21 cellular contexts compared by ENCODE assay signal in genomic region chr2:25534455-25534854, GRCh38.
DNase-seq lines count a peak whose midpoint lies in the region; ATAC-seq, FAIRE-seq and TF ChIP-seq lines count a peak whose summit lies in the region.
"Had no signal": no experiment of that assay in that cellular context is flagged by ENCODE, and none has a peak within 500 bp of the region (broad histone marks: within the 10 kb centered on the region; RNA-seq: fewer than 3 reads in every experiment).

No MANE protein-coding gene starts in this region.

- no peaks in the 10 kb centered on the region for H3K4me1 ChIP-seq in BLaER1
- H3K4me1 ChIP-seq in kidney (ENCODE audit: control insufficient read depth in 1 of 2, insufficient read depth in 1 of 2, low read depth in 1 of 2, low read length in 2 of 2) = no peaks in the 10 kb centered on the region
- H3K4me1 ChIP-seq: BE2C had no signal

- no peak overlapping the region for H3K4me3 Mint-ChIP-seq in dendritic cell treated with granulocyte-macrophage colony-stimulating factor and Interleukin-4, amounts not matched to agents 40 ng/mL and 50 ng/mL, for 4 days
- H3K4me3 Mint-ChIP-seq: CD4-positive, alpha-beta T cell; CD8-positive, alpha-beta T cell had no signal

- FAIRE-seq in kidney (lab: Jason Lieb, UNC) = no peak
- FAIRE-seq: A549, D721Med, G401.6, GM12891 had no signal

- H3K9me3 ChIP-seq in BLaER1 = peaks cover 30% of the 10 kb centered on the region
- H3K9me3 ChIP-seq in kidney (ENCODE audit: control insufficient read depth in 1 of 2, low read length in 2 of 2) = no peaks in the 10 kb centered on the region
- H3K9me3 ChIP-seq: A549, BE2C, Caco-2 had no signal

- peaks cover 16% of the 10 kb centered on the region for H3K4me1 Mint-ChIP-seq in dendritic cell treated with granulocyte-macrophage colony-stimulating factor and Interleukin-4, amounts not matched to agents 40 ng/mL and 50 ng/mL, for 4 days (ENCODE audit: low read depth)

- DNase-seq in activated gamma-delta T cell (lab: John Stamatoyannopoulos, UW) (peak; percentile 9), activated gamma-delta T cell treated with Interleukin-2 at 50 U/mL for 16 hours (no peak), kidney (peak; percentile 67), AML-193 (lab: John Stamatoyannopoulos, UW) (no peak)
- DNase-seq: BE2C; Caco-2; Calu3; CD4-positive, alpha-beta T cell; CD8-positive, alpha-beta T cell; DMS79 treated with DMSO at 0.1 percent for 48 hours; GF-D8 had no signal

- intact Hi-C loops in dendritic cell treated with granulocyte-macrophage colony-stimulating factor and Interleukin-4, amounts not matched to agents 40 ng/mL and 50 ng/mL, for 4 days (cut with micrococcal nuclease) = no loop called here
- intact Hi-C loops in kidney (cut with DNase I) = no loop called here

- H3K4me3 ChIP-seq in BLaER1 (peak overlapping the region; percentile 28; the same call in 1 of the 2 replicates), kidney (ENCODE audit: low read length in 2 of 2) (no peak overlapping the region)
- H3K4me3 ChIP-seq: A549 had no signal

- H3K27ac ChIP-seq in BLaER1 (no peak overlapping the region), kidney (ENCODE audit: low read depth in 2 of 2, low read length in 2 of 2) (no peak overlapping the region)
- H3K27ac ChIP-seq: 22Rv1; A549; BLaER1 treated with 17β-estradiol and CSF1 and Interleukin-3, amounts not matched to agents 10 nM and 100 nM; C4-2B had no signal

- ATAC-seq in GM19397 (IDR thresholded peaks at IDR 0.05; ENCODE audit: unreplicated experiment) = no peak
- ATAC-seq: A549; CD8-positive, alpha-beta T cell had no signal

- H3K36me3 ChIP-seq in BLaER1 (peaks cover 22% of the 10 kb centered on the region), kidney (ENCODE audit: control insufficient read depth in 1 of 2, insufficient read depth in 2 of 2, low read length in 2 of 2) (peaks cover 0 to 1% of the 10 kb centered on the region in 2 donors)
- H3K36me3 ChIP-seq: BE2C had no signal

- no peak for TF ChIP-seq CTCF in kidney (IDR thresholded peaks at IDR 0.05; ENCODE audit: borderline replicate concordance, extremely low read depth, insufficient read depth)

- H3K36me3 Mint-ChIP-seq in dendritic cell treated with granulocyte-macrophage colony-stimulating factor and Interleukin-4, amounts not matched to agents 40 ng/mL and 50 ng/mL, for 4 days (ENCODE audit: low read depth) = peaks cover 15% of the 10 kb centered on the region

- H3K27me3 Mint-ChIP-seq in dendritic cell treated with granulocyte-macrophage colony-stimulating factor and Interleukin-4, amounts not matched to agents 40 ng/mL and 50 ng/mL, for 4 days = no peaks in the 10 kb centered on the region
- H3K27me3 Mint-ChIP-seq: CD4-positive, alpha-beta T cell had no signal

- H3K4me2 ChIP-seq in BLaER1 = no peak overlapping the region
- H3K4me2 ChIP-seq: A549; BLaER1 treated with 17β-estradiol and CSF1 and Interleukin-3, amounts not matched to agents 10 nM and 100 nM had no signal

- H3K9me3 Mint-ChIP-seq in dendritic cell treated with granulocyte-macrophage colony-stimulating factor and Interleukin-4, amounts not matched to agents 40 ng/mL and 50 ng/mL, for 4 days = peaks cover 7% of the 10 kb centered on the region
- H3K9me3 Mint-ChIP-seq: CD4-positive, alpha-beta T cell; CD8-positive, alpha-beta T cell had no signal

- H3K9ac ChIP-seq in BLaER1 (no peak overlapping the region), kidney (ENCODE audit: low read length in 2 of 2) (no peak overlapping the region)
- H3K9ac ChIP-seq: BLaER1 treated with 17β-estradiol and CSF1 and Interleukin-3, amounts not matched to agents 10 nM and 100 nM had no signal

- H3K27me3 ChIP-seq in BLaER1 = no peaks in the 10 kb centered on the region
- H3K27me3 ChIP-seq: BE2C; BLaER1 treated with 17β-estradiol and CSF1 and Interleukin-3, amounts not matched to agents 10 nM and 100 nM had no signal

- H3K27ac Mint-ChIP-seq in dendritic cell treated with granulocyte-macrophage colony-stimulating factor and Interleukin-4, amounts not matched to agents 40 ng/mL and 50 ng/mL, for 4 days = peak overlapping the region; percentile 24
- H3K27ac Mint-ChIP-seq: CD4-positive, alpha-beta T cell; CD8-positive, alpha-beta T cell had no signal

- no peaks in the 10 kb centered on the region for H4K20me1 ChIP-seq in BLaER1
- H4K20me1 ChIP-seq: BLaER1 treated with 17β-estradiol and CSF1 and Interleukin-3, amounts not matched to agents 10 nM and 100 nM had no signal

Comparison
In these comparisons a context has a peak if more than half of its experiments do, and no peak if none do; other contexts are left out.
1. DNase-seq: peak in activated gamma-delta T cell (single experiment) and kidney (single experiment); none in activated gamma-delta T cell treated with Interleukin-2 at 50 U/mL for 16 hours (single experiment) and AML-193 (0 of 2).